Comparison of ENCODE assay signal across 18 cellular contexts in the genomic region with DNA sequence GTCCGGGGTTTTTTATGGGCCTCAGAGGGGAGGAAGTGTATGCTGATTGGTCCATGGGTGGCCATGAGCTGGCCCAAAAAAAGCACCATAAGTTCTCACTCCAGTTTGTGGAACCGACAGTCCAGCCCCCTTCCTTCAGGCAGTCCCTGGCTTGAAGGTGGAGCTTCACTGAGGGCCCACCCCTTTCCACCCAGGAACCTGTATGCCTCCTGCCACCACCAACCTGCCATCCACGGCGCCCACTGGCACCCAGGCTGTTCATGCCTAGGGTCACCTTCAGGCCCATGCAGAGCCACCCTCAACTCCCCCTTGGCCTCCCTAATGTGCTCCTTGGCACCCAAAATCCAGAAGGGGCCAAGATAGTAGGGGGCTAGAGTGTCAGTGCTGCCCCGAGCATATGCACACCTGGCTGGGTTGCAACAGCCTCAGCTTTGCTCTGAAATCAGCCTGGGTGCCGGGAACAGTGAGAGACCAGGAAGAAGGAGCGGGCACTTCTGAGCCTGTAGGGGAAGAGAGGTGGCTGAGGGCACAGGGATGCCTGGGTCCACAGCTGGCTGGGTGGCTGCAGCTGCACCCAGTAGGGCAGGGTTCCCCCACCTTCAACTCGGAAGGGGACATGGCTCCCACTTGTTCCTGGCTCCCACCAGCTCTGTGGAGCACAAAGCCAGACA.
"Had no signal": no experiment of that assay in that cellular context is flagged by ENCODE, and none has a peak within 500 bp of the region (broad histone marks: within the 10 kb centered on the region; RNA-seq: fewer than 3 reads in every experiment).

No MANE protein-coding gene starts in this region.

- H3K36me3 ChIP-seq: left lung, neural progenitor cell, pancreas had no signal

- H3K9ac ChIP-seq: neural progenitor cell had no signal

- H3K4me1 ChIP-seq: foreskin keratinocyte, left lung, neural progenitor cell, pancreas, tibial artery had no signal

- H3K9me3 ChIP-seq: left lung, pancreas, tibial artery had no signal

- H3K4me3 ChIP-seq: coronary artery, left lung, lung, neural progenitor cell, pancreas, tibial artery had no signal

- DNase-seq: central memory CD4-positive, alpha-beta T cell; effector CD4-positive, alpha-beta T cell; endodermal cell; erythroblast; foreskin keratinocyte; head of caudate nucleus; islet precursor cell; left lung; mesenchymal stem cell; midbrain; occipital lobe; small intestine; stimulated activated CD4-positive, alpha-beta T cell treated with anti-CD3 and anti-CD28 coated beads, Interleukin-12 subunit alpha, Interleukin-12 subunit beta, amount 100 ng/mL, for 4 hours; tibial artery had no signal

- H3K27me3 ChIP-seq: foreskin keratinocyte, left lung, neural progenitor cell, pancreas, tibial artery had no signal

- H3K27ac ChIP-seq: coronary artery, foreskin keratinocyte, left lung, neural progenitor cell, pancreas, tibial artery had no signal

- ATAC-seq: left lung, pancreas had no signal

- H2AFZ ChIP-seq: neural progenitor cell had no signal

- H3K4me2 ChIP-seq: neural progenitor cell had no signal
